Comparison of ENCODE assay signal across 8 cellular contexts in the genomic region with DNA sequence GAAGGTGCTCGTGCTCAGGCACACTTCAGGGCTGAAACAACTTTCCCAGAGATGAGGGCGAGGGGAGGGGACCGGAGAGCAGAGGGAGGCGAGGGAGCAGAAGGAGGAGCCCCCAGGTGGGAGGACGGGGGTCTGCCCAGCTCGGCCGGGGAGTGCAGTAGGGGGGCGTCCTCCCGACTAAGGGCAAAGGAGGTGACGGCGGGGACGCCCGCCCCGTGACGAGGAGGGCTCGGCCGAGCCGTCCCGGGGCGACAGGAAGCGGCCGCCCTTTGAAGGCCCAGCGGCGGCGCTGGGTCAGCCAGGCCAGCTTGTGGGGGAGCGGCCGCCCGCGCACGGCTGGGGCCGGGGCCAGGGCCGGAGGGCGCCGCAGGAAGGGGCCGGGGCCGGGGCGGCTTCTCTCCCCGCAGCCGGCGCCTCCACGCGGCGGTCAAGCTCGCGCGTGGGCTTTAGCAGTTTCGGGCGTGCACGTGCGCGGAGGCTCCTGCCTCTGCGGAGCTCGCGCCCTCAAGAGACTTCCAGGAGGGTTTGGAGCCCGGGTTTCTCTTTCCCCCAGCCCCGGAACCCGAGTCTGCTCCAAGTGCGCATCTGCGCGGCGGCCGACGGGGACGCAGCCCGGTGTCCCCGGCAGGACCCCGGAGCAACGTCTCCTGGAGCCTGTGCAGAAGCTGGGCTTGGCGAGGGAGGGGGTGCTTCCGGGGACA.
A peak's percentile ranks its signal among the peaks of the same experiment; 100 is the strongest.
DNase-seq lines count a peak whose midpoint lies in the region; ATAC-seq and TF ChIP-seq lines count a peak whose summit lies in the region.

No MANE protein-coding gene starts in this region.

- 6% methylated on average over 53 of the region's 70 CpGs; no CpG with 5 or more reads in 1 of the 2 donors for WGBS in body of pancreas, 2 donors
- WGBS in stomach, 5 donors: 2 to 22% (median 5%) methylated on average over 9 to 70 of the region's 70 CpGs

- intact Hi-C loops in body of pancreas (cut with DNase I) (no loop called here), left colon (cut with DNase I, micrococcal nuclease) (no loop called here), stomach (cut with DNase I; ENCODE audit: low total_unique reads) (no loop called here)

- ATAC-seq in body of pancreas: peak; percentile 84
- peak; percentile 85 for ATAC-seq in left colon

- peak overlapping the region; percentile 17 to 70 (median 67) for H3K27ac ChIP-seq in body of pancreas
- H3K27ac ChIP-seq in stomach: peak overlapping the region; percentile 36 to 86 (median 79)
- no peak overlapping the region for H3K27ac ChIP-seq in WERI-Rb-1

- no peaks in the 10 kb centered on the region for H3K27me3 ChIP-seq in NT2/D1 (ENCODE audit: insufficient read depth, insufficient read length)
- H3K27me3 ChIP-seq in body of pancreas: no peaks in the 10 kb centered on the region
- H3K27me3 ChIP-seq in stomach: no peaks in the 10 kb centered on the region
- H3K27me3 ChIP-seq in WERI-Rb-1 (ENCODE audit: insufficient read depth, low read depth, severe bottlenecking): no peaks in the 10 kb centered on the region

- no peaks in the 10 kb centered on the region for H3K9me3 ChIP-seq in NT2/D1 (ENCODE audit: insufficient read depth, low read length)
- H3K9me3 ChIP-seq in body of pancreas: no peaks in the 10 kb centered on the region
- H3K9me3 ChIP-seq in stomach: no peaks in the 10 kb centered on the region
- no peaks in the 10 kb centered on the region for H3K9me3 ChIP-seq in WERI-Rb-1 (ENCODE audit: severe bottlenecking)

- DNase-seq in NT2/D1 (ENCODE audit: low read depth, low spot score) (no peak), body of pancreas (peak; percentile 36 to 55 (median 50)), left colon (peak in 1 of 2 donors; percentile 43), stomach (peak; percentile 47), DMS153 treated with DMSO at 0.1 percent for 48 hours (lab: John Stamatoyannopoulos, UW; ENCODE audit: unreplicated experiment) (no peak), WERI-Rb-1 (no peak), NCI-H146 (lab: John Stamatoyannopoulos, UW) (no peak), DMS79 treated with DMSO at 0.1 percent for 48 hours (lab: John Stamatoyannopoulos, UW) (no peak)

- H3K4me1 ChIP-seq in NT2/D1 (ENCODE audit: insufficient read depth, insufficient read length) (peaks cover 6% of the 10 kb centered on the region), body of pancreas (peaks cover 17% of the 10 kb centered on the region), stomach (peaks cover 22 to 59% (median 27%) of the 10 kb centered on the region in 4 donors)

- no peak for TF ChIP-seq EP300 in stomach (IDR thresholded peaks at IDR 0.05)

- H3K36me3 ChIP-seq in NT2/D1 (ENCODE audit: insufficient read depth, insufficient read length, low read length) (no peaks in the 10 kb centered on the region), body of pancreas (replicated peaks in 1 of 2; ENCODE audit: insufficient read depth in 1 of 2, low read depth in 2 of 2) (no peaks in the 10 kb centered on the region), stomach (no peaks in the 10 kb centered on the region), WERI-Rb-1 (no peaks in the 10 kb centered on the region)

- TF ChIP-seq POLR2A in body of pancreas (IDR thresholded peaks at IDR 0.05) (peak in 1 of 3 donors; percentile 20), stomach (IDR thresholded peaks at IDR 0.05) (no peak)

- H3K9ac ChIP-seq in NT2/D1 (ENCODE audit: insufficient read length, low read depth): peak overlapping the region; percentile 74

- TF ChIP-seq CTCF in body of pancreas (IDR thresholded peaks at IDR 0.05) (no peak), stomach (IDR thresholded peaks at IDR 0.05) (no peak), WERI-Rb-1 (IDR thresholded peaks at IDR 0.05; ENCODE audit: low read depth, low read length) (no peak)

- H3K4me3 ChIP-seq in NT2/D1 (ENCODE audit: insufficient read length, low read depth) (peak overlapping the region; percentile 33), body of pancreas (no peak overlapping the region), stomach (peak overlapping the region; percentile 42 to 52 (median 50)), WERI-Rb-1 (ENCODE audit: low read depth, low read length) (no peak overlapping the region)

Comparison
In these comparisons a context has a peak if more than half of its experiments do, and no peak if none do; other contexts are left out.
1. DNase-seq: peak in body of pancreas (4 of 4) and stomach (single experiment); none in NT2/D1 (single experiment), DMS153 treated with DMSO at 0.1 percent for 48 hours (single experiment), WERI-Rb-1 (single experiment), NCI-H146 (single experiment) and DMS79 treated with DMSO at 0.1 percent for 48 hours (single experiment).
2. H3K4me3 ChIP-seq: peak in NT2/D1 (single experiment) and stomach (4 of 4); none in body of pancreas (0 of 2) and WERI-Rb-1 (single experiment).